1 cellular context compared by ENCODE assay signal in the genomic region with DNA sequence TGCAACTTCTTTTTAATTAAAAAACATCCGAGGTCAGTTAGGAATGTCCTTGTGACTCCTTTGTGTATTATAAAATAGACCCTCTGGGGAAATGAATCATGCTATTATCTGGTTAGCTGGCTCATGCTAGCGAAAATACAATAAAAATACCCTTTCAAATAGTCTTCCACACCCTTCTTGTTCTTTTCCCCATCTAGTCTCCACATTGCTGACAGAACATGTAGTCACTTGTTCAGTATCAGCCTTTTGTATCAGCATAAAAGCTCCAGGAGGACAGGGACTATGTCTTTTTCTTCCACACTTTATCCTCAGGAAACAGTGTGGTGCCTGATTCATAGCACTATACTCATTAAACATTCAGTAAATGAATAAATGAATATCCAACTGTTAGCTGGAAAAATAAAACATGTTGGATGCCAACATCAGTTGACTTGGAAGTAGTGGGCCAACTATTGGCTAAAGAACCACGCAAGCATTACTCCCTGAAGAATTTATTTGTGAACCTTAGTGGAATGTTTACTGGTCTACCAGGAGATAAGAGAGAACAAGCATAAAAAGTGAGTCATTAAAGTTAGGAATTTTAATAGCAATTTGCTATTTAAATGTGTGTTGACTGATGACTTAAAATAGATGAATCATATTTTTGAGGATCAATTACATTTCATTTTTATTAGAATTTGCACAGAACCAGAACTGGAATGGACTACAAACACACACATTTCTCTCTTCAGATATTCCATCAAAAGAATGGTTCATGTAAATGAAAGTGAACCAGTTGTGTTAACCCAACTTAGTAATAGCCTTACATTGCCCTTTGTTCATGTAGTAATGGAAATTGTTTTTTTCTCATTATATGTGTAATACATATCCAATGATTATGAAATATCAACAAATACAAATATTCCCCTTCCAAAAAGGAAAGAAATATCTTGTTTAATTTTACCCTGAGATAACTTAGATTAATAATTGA.
TF ChIP-seq lines count a peak whose summit lies in the region.

No MANE protein-coding gene starts in this region.

TF ChIP-seq in HepG2, 621 proteins besides CTCF, POLR2A, EP300 and RAD21 (continued from another document):
- TF ChIP-seq, protein P1, sequence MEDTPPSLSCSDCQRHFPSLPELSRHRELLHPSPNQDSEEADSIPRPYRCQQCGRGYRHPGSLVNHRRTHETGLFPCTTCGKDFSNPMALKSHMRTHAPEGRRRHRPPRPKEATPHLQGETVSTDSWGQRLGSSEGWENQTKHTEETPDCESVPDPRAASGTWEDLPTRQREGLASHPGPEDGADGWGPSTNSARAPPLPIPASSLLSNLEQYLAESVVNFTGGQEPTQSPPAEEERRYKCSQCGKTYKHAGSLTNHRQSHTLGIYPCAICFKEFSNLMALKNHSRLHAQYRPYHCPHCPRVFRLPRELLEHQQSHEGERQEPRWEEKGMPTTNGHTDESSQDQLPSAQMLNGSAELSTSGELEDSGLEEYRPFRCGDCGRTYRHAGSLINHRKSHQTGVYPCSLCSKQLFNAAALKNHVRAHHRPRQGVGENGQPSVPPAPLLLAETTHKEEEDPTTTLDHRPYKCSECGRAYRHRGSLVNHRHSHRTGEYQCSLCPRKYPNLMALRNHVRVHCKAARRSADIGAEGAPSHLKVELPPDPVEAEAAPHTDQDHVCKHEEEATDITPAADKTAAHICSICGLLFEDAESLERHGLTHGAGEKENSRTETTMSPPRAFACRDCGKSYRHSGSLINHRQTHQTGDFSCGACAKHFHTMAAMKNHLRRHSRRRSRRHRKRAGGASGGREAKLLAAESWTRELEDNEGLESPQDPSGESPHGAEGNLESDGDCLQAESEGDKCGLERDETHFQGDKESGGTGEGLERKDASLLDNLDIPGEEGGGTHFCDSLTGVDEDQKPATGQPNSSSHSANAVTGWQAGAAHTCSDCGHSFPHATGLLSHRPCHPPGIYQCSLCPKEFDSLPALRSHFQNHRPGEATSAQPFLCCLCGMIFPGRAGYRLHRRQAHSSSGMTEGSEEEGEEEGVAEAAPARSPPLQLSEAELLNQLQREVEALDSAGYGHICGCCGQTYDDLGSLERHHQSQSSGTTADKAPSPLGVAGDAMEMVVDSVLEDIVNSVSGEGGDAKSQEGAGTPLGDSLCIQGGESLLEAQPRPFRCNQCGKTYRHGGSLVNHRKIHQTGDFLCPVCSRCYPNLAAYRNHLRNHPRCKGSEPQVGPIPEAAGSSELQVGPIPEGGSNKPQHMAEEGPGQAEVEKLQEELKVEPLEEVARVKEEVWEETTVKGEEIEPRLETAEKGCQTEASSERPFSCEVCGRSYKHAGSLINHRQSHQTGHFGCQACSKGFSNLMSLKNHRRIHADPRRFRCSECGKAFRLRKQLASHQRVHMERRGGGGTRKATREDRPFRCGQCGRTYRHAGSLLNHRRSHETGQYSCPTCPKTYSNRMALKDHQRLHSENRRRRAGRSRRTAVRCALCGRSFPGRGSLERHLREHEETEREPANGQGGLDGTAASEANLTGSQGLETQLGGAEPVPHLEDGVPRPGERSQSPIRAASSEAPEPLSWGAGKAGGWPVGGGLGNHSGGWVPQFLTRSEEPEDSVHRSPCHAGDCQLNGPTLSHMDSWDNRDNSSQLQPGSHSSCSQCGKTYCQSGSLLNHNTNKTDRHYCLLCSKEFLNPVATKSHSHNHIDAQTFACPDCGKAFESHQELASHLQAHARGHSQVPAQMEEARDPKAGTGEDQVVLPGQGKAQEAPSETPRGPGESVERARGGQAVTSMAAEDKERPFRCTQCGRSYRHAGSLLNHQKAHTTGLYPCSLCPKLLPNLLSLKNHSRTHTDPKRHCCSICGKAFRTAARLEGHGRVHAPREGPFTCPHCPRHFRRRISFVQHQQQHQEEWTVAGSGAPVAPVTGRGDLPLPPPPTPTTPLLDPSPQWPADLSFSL (CRISPR knock-in tag; IDR thresholded peaks at IDR 0.05) = no peak
- TF ChIP-seq ZNF331 (CRISPR knock-in tag; IDR thresholded peaks at IDR 0.05) (no peak), ZNF224 (CRISPR knock-in tag; IDR thresholded peaks at IDR 0.05) (no peak), ZNF30 (CRISPR knock-in tag; IDR thresholded peaks at IDR 0.05) (no peak), RXRB (CRISPR knock-in tag; IDR thresholded peaks at IDR 0.05; ENCODE audit: borderline replicate concordance) (no peak), MZF1 (CRISPR knock-in tag; IDR thresholded peaks at IDR 0.05; ENCODE audit: borderline replicate concordance) (no peak), MAZ (IDR thresholded peaks at IDR 0.05; ENCODE audit: borderline replicate concordance, low read depth, low read length) (no peak), MAZ (CRISPR knock-in tag; IDR thresholded peaks at IDR 0.05; ENCODE audit: low read depth) (no peak), TMF1 (CRISPR knock-in tag; IDR thresholded peaks at IDR 0.05; ENCODE audit: low read depth) (no peak), CBX5 (CRISPR knock-in tag; IDR thresholded peaks at IDR 0.05; ENCODE audit: borderline replicate concordance) (no peak), ZNF143 (CRISPR knock-in tag; IDR thresholded peaks at IDR 0.05) (no peak)
- TF ChIP-seq, protein P2, sequence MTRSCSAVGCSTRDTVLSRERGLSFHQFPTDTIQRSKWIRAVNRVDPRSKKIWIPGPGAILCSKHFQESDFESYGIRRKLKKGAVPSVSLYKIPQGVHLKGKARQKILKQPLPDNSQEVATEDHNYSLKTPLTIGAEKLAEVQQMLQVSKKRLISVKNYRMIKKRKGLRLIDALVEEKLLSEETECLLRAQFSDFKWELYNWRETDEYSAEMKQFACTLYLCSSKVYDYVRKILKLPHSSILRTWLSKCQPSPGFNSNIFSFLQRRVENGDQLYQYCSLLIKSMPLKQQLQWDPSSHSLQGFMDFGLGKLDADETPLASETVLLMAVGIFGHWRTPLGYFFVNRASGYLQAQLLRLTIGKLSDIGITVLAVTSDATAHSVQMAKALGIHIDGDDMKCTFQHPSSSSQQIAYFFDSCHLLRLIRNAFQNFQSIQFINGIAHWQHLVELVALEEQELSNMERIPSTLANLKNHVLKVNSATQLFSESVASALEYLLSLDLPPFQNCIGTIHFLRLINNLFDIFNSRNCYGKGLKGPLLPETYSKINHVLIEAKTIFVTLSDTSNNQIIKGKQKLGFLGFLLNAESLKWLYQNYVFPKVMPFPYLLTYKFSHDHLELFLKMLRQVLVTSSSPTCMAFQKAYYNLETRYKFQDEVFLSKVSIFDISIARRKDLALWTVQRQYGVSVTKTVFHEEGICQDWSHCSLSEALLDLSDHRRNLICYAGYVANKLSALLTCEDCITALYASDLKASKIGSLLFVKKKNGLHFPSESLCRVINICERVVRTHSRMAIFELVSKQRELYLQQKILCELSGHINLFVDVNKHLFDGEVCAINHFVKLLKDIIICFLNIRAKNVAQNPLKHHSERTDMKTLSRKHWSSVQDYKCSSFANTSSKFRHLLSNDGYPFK (CRISPR knock-in tag; IDR thresholded peaks at IDR 0.05; ENCODE audit: borderline replicate concordance) = no peak
